Comparison of ENCODE assay signal across 8 cellular contexts in genomic region chr7:816751-817671, GRCh38. TPM values are rescaled to one million over a fixed set of nuclear protein-coding genes. Genes with fewer than 3 reads are reported as not detected.
DNase-seq lines count a peak whose midpoint lies in the region; ATAC-seq, FAIRE-seq and TF ChIP-seq lines count a peak whose summit lies in the region.

No MANE protein-coding gene starts in this region.

- H3K4me1 ChIP-seq in MM.1S (ENCODE audit: low read length) (peaks cover 26% of the 10 kb centered on the region), neutrophil (ENCODE audit: control insufficient read depth in 1 of 2, insufficient read depth in 1 of 2, low read depth in 1 of 2, low read length in 1 of 2) (peaks cover 18 to 29% of the 10 kb centered on the region in 2 experiments)

- H3K9me3 Mint-ChIP-seq in activated CD8-positive, alpha-beta T cell treated with anti-CD3 and anti-CD28 coated beads, Interleukin-2, amount 10 ng/mL, durations not matched to agents 7 days and 5 days (ENCODE audit: insufficient read depth): no peaks in the 10 kb centered on the region

- CTCF ChIA-PET in activated CD8-positive, alpha-beta T cell treated with anti-CD3 and anti-CD28 coated beads, Interleukin-2, amount 10 ng/mL, durations not matched to agents 7 days and 5 days (lab: Charles Lee): interaction anchor here (0.6 to 3.5 kb wide), 9 partner anchors 9 to 484 kb away, joined by 3 to 24 read pairs (median 3); partner anchors contain the start of gene SUN1

- H3K9ac ChIP-seq in MM.1S (ENCODE audit: low read length): peak overlapping the region; percentile 83

- H3K9me2 ChIP-seq in MM.1S (replicated peaks; ENCODE audit: insufficient read depth, low read length): no peaks in the 10 kb centered on the region

- POLR2A ChIA-PET in activated CD8-positive, alpha-beta T cell treated with anti-CD3 and anti-CD28 coated beads, Interleukin-2, amount 10 ng/mL, durations not matched to agents 7 days and 5 days (lab: Charles Lee): interaction anchor here (0.6 to 1.7 kb wide), 5 partner anchors 15 to 206 kb away, joined by 3 to 9 read pairs (median 3); partner anchors contain the start of gene SUN1

- ATAC-seq in GM21786 (IDR thresholded peaks at IDR 0.05; ENCODE audit: unreplicated experiment): peak; percentile 1
- ATAC-seq in activated CD8-positive, alpha-beta T cell treated with anti-CD3 and anti-CD28 coated beads, Interleukin-2, amount 10 ng/mL, durations not matched to agents 7 days and 5 days: peak; percentile 33

- peaks cover 16% of the 10 kb centered on the region; the same call in 1 of the 2 replicates for H3F3A ChIP-seq in MM.1S (ENCODE audit: insufficient read depth, low read length)

- TF ChIP-seq POLR2A in H54 (IDR thresholded peaks at IDR 0.05; ENCODE audit: low read depth, low read length): no peak

- H3K4me3 Mint-ChIP-seq in activated CD8-positive, alpha-beta T cell treated with anti-CD3 and anti-CD28 coated beads, Interleukin-2, amount 10 ng/mL, durations not matched to agents 7 days and 5 days: peak overlapping the region; percentile 90

- H3K36me3 ChIP-seq in MM.1S (replicated peaks; ENCODE audit: insufficient read depth, low read length): no peaks in the 10 kb centered on the region
- no peaks in the 10 kb centered on the region for H3K36me3 ChIP-seq in neutrophil

- H3K9me3 ChIP-seq in MM.1S (replicated peaks; ENCODE audit: insufficient read depth, low read length): no peaks in the 10 kb centered on the region
- no peaks in the 10 kb centered on the region for H3K9me3 ChIP-seq in neutrophil

- H3K4me3 ChIP-seq in MM.1S (ENCODE audit: low read length) (peak overlapping the region; percentile 90), epithelial cell of proximal tubule (ENCODE audit: low read depth, low read length) (peak overlapping the region; percentile 90), neutrophil (ENCODE audit: low read depth in 1 of 2, low read length in 1 of 2) (peak overlapping the region; percentile 41 to 50)

- H2AFZ ChIP-seq in MM.1S (ENCODE audit: low read length): no peak overlapping the region; the same call in 1 of the 2 replicates

- peaks cover 44% of the 10 kb centered on the region for H3K4me1 Mint-ChIP-seq in activated CD8-positive, alpha-beta T cell treated with anti-CD3 and anti-CD28 coated beads, Interleukin-2, amount 10 ng/mL, durations not matched to agents 7 days and 5 days (ENCODE audit: low read depth)

- peak; percentile 35 for DNase-seq in EH (ENCODE audit: low read depth)
- DNase-seq in MM.1S: peak; percentile 56
- peak; percentile 47 for DNase-seq in activated CD8-positive, alpha-beta T cell treated with anti-CD3 and anti-CD28 coated beads, Interleukin-2, amount 10 ng/mL, durations not matched to agents 7 days and 5 days
- DNase-seq in epithelial cell of proximal tubule (ENCODE audit: low read depth): no peak
- DNase-seq in H54 (ENCODE audit: insufficient read length, low spot score): no peak
- no peak for DNase-seq in medulla oblongata (ENCODE audit: extremely low spot score)

- peak overlapping the region; percentile 39 for H3K27ac Mint-ChIP-seq in activated CD8-positive, alpha-beta T cell treated with anti-CD3 and anti-CD28 coated beads, Interleukin-2, amount 10 ng/mL, durations not matched to agents 7 days and 5 days

- H3K27me3 ChIP-seq in MM.1S (replicated peaks; ENCODE audit: insufficient read depth, low read length): no peaks in the 10 kb centered on the region
- H3K27me3 ChIP-seq in neutrophil: peaks cover 98% of the 10 kb centered on the region

- peak overlapping the region; percentile 83 for H3K4me2 ChIP-seq in MM.1S (ENCODE audit: low read depth, low read length)

- TF ChIP-seq CTCF in MM.1S (IDR thresholded peaks at IDR 0.05; ENCODE audit: low read length) (no peak), epithelial cell of proximal tubule (conservative IDR thresholded peaks at IDR 0.05; ENCODE audit: low read depth, low read length) (no peak), neutrophil (IDR thresholded peaks at IDR 0.05) (no peak)

- peaks cover 25% of the 10 kb centered on the region for H3K27me3 Mint-ChIP-seq in activated CD8-positive, alpha-beta T cell treated with anti-CD3 and anti-CD28 coated beads, Interleukin-2, amount 10 ng/mL, durations not matched to agents 7 days and 5 days (ENCODE audit: low read depth)

- H3K27ac ChIP-seq in MM.1S (ENCODE audit: low read length) (peak overlapping the region; percentile 66; the same call in 1 of the 2 replicates), neutrophil (no peak overlapping the region)

- peaks cover 52% of the 10 kb centered on the region for H3K79me2 ChIP-seq in MM.1S (ENCODE audit: low read length)

- H3K36me3 Mint-ChIP-seq in activated CD8-positive, alpha-beta T cell treated with anti-CD3 and anti-CD28 coated beads, Interleukin-2, amount 10 ng/mL, durations not matched to agents 7 days and 5 days (ENCODE audit: low read depth): peaks cover 15% of the 10 kb centered on the region

- FAIRE-seq in H54 (lab: Jason Lieb, UNC): no peak

- H4K20me1 ChIP-seq in MM.1S (ENCODE audit: insufficient read depth, low read length): peaks cover 15% of the 10 kb centered on the region

RNA-seq across cellular contexts. Expression of gene SUN1, which starts 15.3 kb away (rescaled TPM):
- total RNA-seq in activated CD8-positive, alpha-beta T cell treated with anti-CD3 and anti-CD28 coated beads, Interleukin-2, amount 10 ng/mL, durations not matched to agents 7 days and 5 days: 10 to 100 TPM; 38.4 to 39.7 TPM
- total RNA-seq in epithelial cell of proximal tubule: 117 and 270 TPM in 2 replicates

RNA-seq across cellular contexts. Expression of gene GET4, which starts 59.3 kb away (rescaled TPM):
- total RNA-seq in activated CD8-positive, alpha-beta T cell treated with anti-CD3 and anti-CD28 coated beads, Interleukin-2, amount 10 ng/mL, durations not matched to agents 7 days and 5 days: 10 to 100 TPM; 32.2 to 38.3 TPM
- 32.6 and 42.2 TPM in 2 replicates for total RNA-seq in epithelial cell of proximal tubule

Comparison
In these comparisons a context has a peak if more than half of its experiments do, and no peak if none do; other contexts are left out.
1. DNase-seq: peak in EH (single experiment), MM.1S (single experiment) and activated CD8-positive, alpha-beta T cell treated with anti-CD3 and anti-CD28 coated beads, Interleukin-2, amount 10 ng/mL, durations not matched to agents 7 days and 5 days (single experiment); none in epithelial cell of proximal tubule (single experiment), H54 (single experiment) and medulla oblongata (single experiment).
2. Peak in every context shown above with its lines, with median percentiles within 50 percentile points of each other: H3K4me3 ChIP-seq.